22 cellular contexts compared by ENCODE assay signal in the genomic region with DNA sequence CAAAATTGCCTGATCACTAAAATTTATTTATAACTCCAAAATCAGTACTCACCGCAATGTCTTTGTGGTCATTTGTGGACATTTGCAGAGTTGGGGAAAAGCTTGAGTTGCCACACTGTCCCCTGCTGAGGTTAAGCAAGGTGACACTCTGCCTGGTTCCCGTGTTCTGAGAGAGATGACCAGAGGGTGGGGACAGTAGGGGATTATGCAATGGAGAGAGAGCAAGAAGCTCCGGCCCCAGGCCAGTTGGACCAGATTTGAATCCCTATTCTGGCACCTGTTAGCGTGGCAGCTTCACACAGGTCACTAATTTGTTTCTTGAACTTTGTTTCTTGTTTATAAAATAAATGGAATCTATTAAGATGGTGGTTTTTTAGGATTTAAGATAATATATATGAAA.
"Had no signal": no experiment of that assay in that cellular context is flagged by ENCODE, and none has a peak within 500 bp of the region (broad histone marks: within the 10 kb centered on the region; RNA-seq: fewer than 3 reads in every experiment).

No MANE protein-coding gene starts in this region.

- DNase-seq: activated CD4-positive, alpha-beta memory T cell treated with anti-CD3 and anti-CD28 coated beads, Interleukin-2, amount 10 ng/mL, durations not matched to agents 7 days and 5 days; activated CD4-positive, alpha-beta T cell treated with anti-CD3 and anti-CD28 coated beads for 48 hours; activated CD4-positive, CD25-positive, alpha-beta regulatory T cell; activated CD8-positive, alpha-beta memory T cell treated with anti-CD3 and anti-CD28 coated beads, Interleukin-2, amount 10 ng/mL, durations not matched to agents 7 days and 5 days; activated naive CD4-positive, alpha-beta T cell treated with anti-CD3 and anti-CD28 coated beads, Interleukin-2, amount 10 ng/mL, durations not matched to agents 7 days and 5 days; effector CD8-positive, alpha-beta T cell; hippocampal formation; left colon; mammary epithelial cell; midbrain; nephron progenitor cell; stimulated activated CD4-positive, alpha-beta T cell treated with anti-CD3 and anti-CD28 coated beads, Interleukin-4, amount 100 ng/mL, for 24 hours; stomach; trophoblast cell had no signal

- H3K27me3 ChIP-seq: breast epithelium, esophagus muscularis mucosa, stomach had no signal

- ATAC-seq: activated CD8-positive, alpha-beta memory T cell treated with anti-CD3 and anti-CD28 coated beads, Interleukin-2, amount 10 ng/mL, durations not matched to agents 7 days and 5 days; left colon; sciatic nerve; stimulated activated effector memory CD8-positive, alpha-beta T cell treated with anti-CD3 and anti-CD28 coated beads, Interleukin-12 subunit alpha, Interleukin-12 subunit beta, amount 100 ng/mL, for 72 hours had no signal

- H3K4me3 Mint-ChIP-seq: activated CD4-positive, alpha-beta memory T cell treated with anti-CD3 and anti-CD28 coated beads, Interleukin-2, amount 10 ng/mL, durations not matched to agents 7 days and 5 days; activated CD8-positive, alpha-beta memory T cell treated with anti-CD3 and anti-CD28 coated beads, Interleukin-2, amount 10 ng/mL, durations not matched to agents 7 days and 5 days; activated naive CD4-positive, alpha-beta T cell treated with anti-CD3 and anti-CD28 coated beads, Interleukin-2, amount 10 ng/mL, durations not matched to agents 7 days and 5 days; dendritic cell treated with granulocyte-macrophage colony-stimulating factor and Interleukin-4, amounts not matched to agents 40 ng/mL and 50 ng/mL, for 4 days; nephron progenitor cell; stimulated activated effector memory CD8-positive, alpha-beta T cell treated with anti-CD3 and anti-CD28 coated beads, Interleukin-12 subunit alpha, Interleukin-12 subunit beta, amount 100 ng/mL, for 72 hours had no signal

- H3K27ac ChIP-seq: breast epithelium, esophagus muscularis mucosa, stomach had no signal

- H3K4me1 Mint-ChIP-seq: nephron progenitor cell had no signal

- H3K4me1 ChIP-seq: breast epithelium, esophagus muscularis mucosa had no signal

- H3K27ac Mint-ChIP-seq: activated CD4-positive, alpha-beta memory T cell treated with anti-CD3 and anti-CD28 coated beads, Interleukin-2, amount 10 ng/mL, durations not matched to agents 7 days and 5 days; activated CD8-positive, alpha-beta memory T cell treated with anti-CD3 and anti-CD28 coated beads, Interleukin-2, amount 10 ng/mL, durations not matched to agents 7 days and 5 days; activated naive CD4-positive, alpha-beta T cell treated with anti-CD3 and anti-CD28 coated beads, Interleukin-2, amount 10 ng/mL, durations not matched to agents 7 days and 5 days; nephron progenitor cell; progenitor cell of endocrine pancreas had no signal

- H3K4me3 ChIP-seq: breast epithelium, esophagus muscularis mucosa, stomach had no signal

- H3K9me3 Mint-ChIP-seq: activated CD4-positive, alpha-beta memory T cell treated with anti-CD3 and anti-CD28 coated beads, Interleukin-2, amount 10 ng/mL, durations not matched to agents 7 days and 5 days; activated naive CD4-positive, alpha-beta T cell treated with anti-CD3 and anti-CD28 coated beads, Interleukin-2, amount 10 ng/mL, durations not matched to agents 7 days and 5 days; dendritic cell treated with granulocyte-macrophage colony-stimulating factor and Interleukin-4, amounts not matched to agents 40 ng/mL and 50 ng/mL, for 4 days; stimulated activated effector memory CD8-positive, alpha-beta T cell treated with anti-CD3 and anti-CD28 coated beads, Interleukin-12 subunit alpha, Interleukin-12 subunit beta, amount 100 ng/mL, for 72 hours had no signal

- H3K9me3 ChIP-seq: breast epithelium, esophagus muscularis mucosa, stomach had no signal

- FAIRE-seq: astrocyte, islet of Langerhans had no signal

- H3K27me3 Mint-ChIP-seq: activated CD4-positive, alpha-beta memory T cell treated with anti-CD3 and anti-CD28 coated beads, Interleukin-2, amount 10 ng/mL, durations not matched to agents 7 days and 5 days; activated CD8-positive, alpha-beta memory T cell treated with anti-CD3 and anti-CD28 coated beads, Interleukin-2, amount 10 ng/mL, durations not matched to agents 7 days and 5 days; activated naive CD4-positive, alpha-beta T cell treated with anti-CD3 and anti-CD28 coated beads, Interleukin-2, amount 10 ng/mL, durations not matched to agents 7 days and 5 days; dendritic cell treated with granulocyte-macrophage colony-stimulating factor and Interleukin-4, amounts not matched to agents 40 ng/mL and 50 ng/mL, for 4 days; progenitor cell of endocrine pancreas had no signal
